ENCODE assay signal across 17 cellular contexts in the genomic region with DNA sequence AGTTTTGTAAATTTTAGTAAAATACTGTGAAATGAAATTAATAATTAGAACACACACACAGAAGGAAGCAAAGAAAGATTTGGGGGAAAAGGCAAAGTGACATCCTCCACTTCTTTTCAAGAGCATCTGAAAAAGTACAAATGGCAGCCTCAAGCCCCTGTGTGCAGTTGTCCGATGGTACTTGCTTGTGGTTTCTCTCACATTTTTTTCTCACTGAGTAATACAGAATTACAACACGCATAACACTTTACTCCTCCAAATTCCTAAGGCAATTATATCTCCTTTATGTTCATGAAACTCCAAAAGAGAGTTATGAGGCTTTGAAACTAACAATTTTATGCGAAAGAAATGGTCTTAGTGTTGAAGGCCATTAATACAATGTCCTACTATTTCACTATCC.
DNase-seq lines count a peak whose midpoint lies in the region; ATAC-seq and TF ChIP-seq lines count a peak whose summit lies in the region.
"Had no signal": no experiment of that assay in that cellular context is flagged by ENCODE, and none has a peak within 500 bp of the region (broad histone marks: within the 10 kb centered on the region; RNA-seq: fewer than 3 reads in every experiment).

No MANE protein-coding gene starts in this region.

- H3K27me3 Mint-ChIP-seq in MCF 10A (ENCODE audit: insufficient read depth, unreplicated experiment) = no peaks in the 10 kb centered on the region
- H3K27me3 Mint-ChIP-seq: activated T-helper 17 cell treated with anti-CD3 and anti-CD28 coated beads, Interleukin-2, amount 50 U/mL, for 72 hours had no signal

- in situ Hi-C loops in astrocyte of the cerebellum (cut with HindIII; ENCODE audit: low sequenced_read_pairs) = no loop called here

- no TSS peak for BruUV-seq in MCF 10A (replicated peaks; lab: Mats Ljungman, UMichigan)

- DNase-seq in MCF 10A (ENCODE audit: unreplicated experiment) = peak; percentile 51
- no peak for DNase-seq in breast epithelium (ENCODE audit: low spot score in 2 of 2)
- peak; percentile 45 for DNase-seq in astrocyte of the cerebellum (ENCODE audit: low read depth)
- peak; percentile 78 for DNase-seq in foreskin melanocyte
- no peak for DNase-seq in T-helper 9 cell
- DNase-seq in SHP77 treated with DMSO at 0.1 percent for 48 hours (lab: John Stamatoyannopoulos, UW) = no peak
- no peak for DNase-seq in NCI-H510A treated with DMSO at 0.1 percent for 48 hours (lab: John Stamatoyannopoulos, UW)
- DNase-seq: 8988T, mesendoderm, NCI-H1417, NCI-H524 treated with DMSO at 0.1 percent for 48 hours, pancreas, PC-9, testis had no signal

- no peak overlapping the region for H3K4me3 ChIP-seq in breast epithelium
- H3K4me3 ChIP-seq in astrocyte of the cerebellum (ENCODE audit: low read depth, low read length) = no peak overlapping the region
- H3K4me3 ChIP-seq: ascending aorta, pancreas, PC-9, testis had no signal

- no peak for TF ChIP-seq POLR2A in breast epithelium (IDR thresholded peaks at IDR 0.05)

- intact Hi-C loops in MCF 10A (cut with micrococcal nuclease) = loop anchor here (10.0 kb wide), 1 partner anchor 83 kb away; no protein-coding TSS in a partner anchor
- intact Hi-C loops in breast epithelium (cut with DNase I; ENCODE audit: low total_unique reads) = no loop called here

- H3K4me1 ChIP-seq in breast epithelium = no peaks in the 10 kb centered on the region
- H3K4me1 ChIP-seq: ascending aorta, pancreas, testis had no signal

- H3K27ac ChIP-seq in breast epithelium = no peak overlapping the region
- H3K27ac ChIP-seq: ascending aorta, pancreas, PC-9, testis had no signal

- no peaks in the 10 kb centered on the region for H3K9me3 Mint-ChIP-seq in MCF 10A (ENCODE audit: unreplicated experiment)

- CTCF ChIA-PET in MCF 10A (lab: Yijun Ruan, JAX) = interaction anchor here (0.7 kb wide), 1 partner anchor 25 kb away, joined by 3 read pairs; no protein-coding TSS in a partner anchor

- POLR2A ChIA-PET in MCF 10A (lab: Yijun Ruan, JAX) = interaction anchor here (0.7 kb wide), 1 partner anchor 502 kb away, joined by 3 read pairs; no protein-coding TSS in a partner anchor

- TF ChIP-seq CTCF in MCF 10A (IDR thresholded peaks at IDR 0.05; ENCODE audit: unreplicated experiment) (no peak), breast epithelium (IDR thresholded peaks at IDR 0.05) (no peak), astrocyte of the cerebellum (IDR thresholded peaks at IDR 0.05; ENCODE audit: low read depth, low read length, missing control alignments) (no peak)

- H3K27ac Mint-ChIP-seq in MCF 10A (ENCODE audit: low read depth, unreplicated experiment) = no peak overlapping the region
- H3K27ac Mint-ChIP-seq: activated T-helper 17 cell treated with anti-CD3 and anti-CD28 coated beads, Interleukin-2, amount 50 U/mL, for 72 hours had no signal

- no peaks in the 10 kb centered on the region for H3K36me3 ChIP-seq in breast epithelium
- H3K36me3 ChIP-seq: ascending aorta, pancreas had no signal

- H3K9me3 ChIP-seq in breast epithelium = no peaks in the 10 kb centered on the region
- H3K9me3 ChIP-seq: ascending aorta, pancreas, testis had no signal

- no peaks in the 10 kb centered on the region for H3K4me1 Mint-ChIP-seq in MCF 10A (ENCODE audit: insufficient read depth, unreplicated experiment)
- H3K4me1 Mint-ChIP-seq: activated T-helper 17 cell treated with anti-CD3 and anti-CD28 coated beads, Interleukin-2, amount 50 U/mL, for 72 hours had no signal

- no peak overlapping the region for H3K4me3 Mint-ChIP-seq in MCF 10A (ENCODE audit: unreplicated experiment)
- H3K4me3 Mint-ChIP-seq: activated T-helper 17 cell treated with anti-CD3 and anti-CD28 coated beads, Interleukin-2, amount 50 U/mL, for 72 hours had no signal

- no peak for ATAC-seq in HG03025 (IDR thresholded peaks at IDR 0.05; ENCODE audit: low FRiP score, unreplicated experiment)
- ATAC-seq: activated T-helper 17 cell treated with anti-CD3 and anti-CD28 coated beads, Interleukin-2, amount 50 U/mL, for 72 hours; pancreas had no signal

- no peaks in the 10 kb centered on the region for H3K36me3 Mint-ChIP-seq in MCF 10A (ENCODE audit: insufficient read depth, unreplicated experiment)

- no peaks in the 10 kb centered on the region for H3K27me3 ChIP-seq in breast epithelium
- H3K27me3 ChIP-seq: ascending aorta, pancreas, testis had no signal

Comparison
In these comparisons a context has a peak if more than half of its experiments do, and no peak if none do; other contexts are left out.
1. DNase-seq: peak in MCF 10A (single experiment), astrocyte of the cerebellum (single experiment) and foreskin melanocyte (single experiment); none in breast epithelium (0 of 2), T-helper 9 cell (single experiment), SHP77 treated with DMSO at 0.1 percent for 48 hours (single experiment) and NCI-H510A treated with DMSO at 0.1 percent for 48 hours (single experiment).